7 cellular contexts compared by ENCODE assay signal in genomic region chr17:45460422-45460821, GRCh38. TPM values are rescaled to one million over a fixed set of nuclear protein-coding genes. Genes with fewer than 3 reads are reported as not detected.
A peak's percentile ranks its signal among the peaks of the same experiment; 100 is the strongest.
DNase-seq lines count a peak whose midpoint lies in the region; ATAC-seq, FAIRE-seq and TF ChIP-seq lines count a peak whose summit lies in the region.
"Not testable (repeated sequence)": the region's sequence is repeated elsewhere in the genome, so short reads cannot be mapped to it uniquely, and the experiment has no call there.

No MANE protein-coding gene starts in this region.

- not testable (repeated sequence) for H3K9me2 ChIP-seq in Karpas-422 (replicated peaks; ENCODE audit: insufficient read depth, low read length)

- peak overlapping the region; percentile 69; the same call in 1 of the 2 replicates for H3K9ac ChIP-seq in BLaER1
- H3K9ac ChIP-seq in Karpas-422 (ENCODE audit: low read length) = not testable (repeated sequence)

- not testable (repeated sequence) for H3K9me3 ChIP-seq in BLaER1; Karpas-422 (ENCODE audit: low read length); RWPE2 (ENCODE audit: severe bottlenecking)

- H3K27ac Mint-ChIP-seq in natural killer cell = peak overlapping the region; percentile 89 to 92

- H3K4me1 Mint-ChIP-seq in natural killer cell = peaks cover 8 to 28% of the 10 kb centered on the region in 2 donors

- not testable (repeated sequence) for H2AFZ ChIP-seq in Karpas-422 (ENCODE audit: low read length)

- not testable (repeated sequence) for H3K36me3 Mint-ChIP-seq in natural killer cell

- ATAC-seq in RWPE2 (ENCODE audit: low read depth) = peak; percentile 75
- ATAC-seq in natural killer cell = not testable (repeated sequence)

- peaks cover 84% of the 10 kb centered on the region for H3K4me1 ChIP-seq in BLaER1
- H3K4me1 ChIP-seq in Karpas-422 (ENCODE audit: low read length) = peaks cover 38% of the 10 kb centered on the region
- H3K4me1 ChIP-seq in RWPE2 (ENCODE audit: insufficient read depth, poor library complexity, severe bottlenecking) = peaks cover 15% of the 10 kb centered on the region

- H3K27ac ChIP-seq in BLaER1 (peak overlapping the region; percentile 87), Karpas-422 (ENCODE audit: low read length) (peak overlapping the region; percentile 93)
- not testable (repeated sequence) for H3K27ac ChIP-seq in RWPE2 (ENCODE audit: poor library complexity, severe bottlenecking)

- H3K36me3 ChIP-seq in BLaER1; Karpas-422 (ENCODE audit: insufficient read depth, low read length); RWPE2 (ENCODE audit: low read depth); bronchial epithelial cell (ENCODE audit: control insufficient read depth, insufficient read depth, low read length): not testable (repeated sequence)

- not testable (repeated sequence) for H4K20me1 ChIP-seq in BLaER1; Karpas-422 (ENCODE audit: insufficient read depth, low read depth, low read length)

- H3K4me2 ChIP-seq in BLaER1 = peak overlapping the region; percentile 73
- H3K4me2 ChIP-seq in Karpas-422 (ENCODE audit: low read depth, low read length, poor library complexity, severe bottlenecking) = not testable (repeated sequence)

- not testable (repeated sequence) for FAIRE-seq in bronchial epithelial cell (lab: Jason Lieb, UNC)

- H3K27me3 ChIP-seq in BLaER1; Karpas-422 (ENCODE audit: low read length); RWPE2 (ENCODE audit: insufficient read depth, poor library complexity, severe bottlenecking); bronchial epithelial cell (ENCODE audit: control insufficient read depth, insufficient read depth, low read length): not testable (repeated sequence)

- intact Hi-C loops in natural killer cell (cut with micrococcal nuclease) = not testable (repeated sequence)

- not testable (repeated sequence) for TF ChIP-seq CTCF in RWPE2 (IDR thresholded peaks at IDR 0.05; ENCODE audit: poor library complexity, severe bottlenecking); bronchial epithelial cell (IDR thresholded peaks at IDR 0.05; ENCODE audit: insufficient read depth, low read length, severe bottlenecking); epithelial cell of esophagus (IDR thresholded peaks at IDR 0.05; ENCODE audit: insufficient read depth, low read depth, low read length, missing control alignments); natural killer cell (IDR thresholded peaks at IDR 0.05)

- DNase-seq in Karpas-422; RWPE2 (ENCODE audit: low spot score); natural killer cell: not testable (repeated sequence)
- DNase-seq in bronchial epithelial cell (ENCODE audit: low read depth) (peak; percentile 71), epithelial cell of esophagus (ENCODE audit: low read depth) (peak; percentile 66), islet precursor cell (peak; percentile 26)

- not testable (repeated sequence) for H3K4me3 Mint-ChIP-seq in natural killer cell

- H3K27me3 Mint-ChIP-seq in natural killer cell (ENCODE audit: low read depth in 2 of 2) = not testable (repeated sequence)

- H3K4me3 ChIP-seq in BLaER1; Karpas-422 (ENCODE audit: low read length); RWPE2 (ENCODE audit: severe bottlenecking); bronchial epithelial cell (ENCODE audit: low read depth, low read length); epithelial cell of esophagus (ENCODE audit: low read length): not testable (repeated sequence)

- H3K79me2 ChIP-seq in Karpas-422 (ENCODE audit: low read length) = not testable (repeated sequence)

- not testable (repeated sequence) for H3K9me3 Mint-ChIP-seq in natural killer cell

RNA-seq across cellular contexts. Expression of gene ARHGAP27, which starts 27.8 kb away (rescaled TPM):
- total RNA-seq in Karpas-422 (2014; rRNA removed; shearing (Covaris generic); ENCODE audit: low replicate concordance) = 24.9 and 42.7 TPM in 2 replicates
- total RNA-seq in bronchial epithelial cell = 27.1 and 38.3 TPM in 2 replicates
- total RNA-seq in natural killer cell = 100 to 1,000 TPM; 125 to 141 (median 126) TPM

RNA-seq across cellular contexts. Expression of gene PLEKHM1, which starts 30.1 kb away (rescaled TPM):
- 30.4 and 43.1 TPM in 2 replicates for total RNA-seq in Karpas-422 (2014; rRNA removed; shearing (Covaris generic); ENCODE audit: low replicate concordance)
- total RNA-seq in bronchial epithelial cell (38.7 and 45.2 TPM in 2 replicates), natural killer cell (100 to 1,000 TPM; 140 to 160 (median 158) TPM)
